Comparison of ENCODE assay signal across 8 cellular contexts in the genomic region with DNA sequence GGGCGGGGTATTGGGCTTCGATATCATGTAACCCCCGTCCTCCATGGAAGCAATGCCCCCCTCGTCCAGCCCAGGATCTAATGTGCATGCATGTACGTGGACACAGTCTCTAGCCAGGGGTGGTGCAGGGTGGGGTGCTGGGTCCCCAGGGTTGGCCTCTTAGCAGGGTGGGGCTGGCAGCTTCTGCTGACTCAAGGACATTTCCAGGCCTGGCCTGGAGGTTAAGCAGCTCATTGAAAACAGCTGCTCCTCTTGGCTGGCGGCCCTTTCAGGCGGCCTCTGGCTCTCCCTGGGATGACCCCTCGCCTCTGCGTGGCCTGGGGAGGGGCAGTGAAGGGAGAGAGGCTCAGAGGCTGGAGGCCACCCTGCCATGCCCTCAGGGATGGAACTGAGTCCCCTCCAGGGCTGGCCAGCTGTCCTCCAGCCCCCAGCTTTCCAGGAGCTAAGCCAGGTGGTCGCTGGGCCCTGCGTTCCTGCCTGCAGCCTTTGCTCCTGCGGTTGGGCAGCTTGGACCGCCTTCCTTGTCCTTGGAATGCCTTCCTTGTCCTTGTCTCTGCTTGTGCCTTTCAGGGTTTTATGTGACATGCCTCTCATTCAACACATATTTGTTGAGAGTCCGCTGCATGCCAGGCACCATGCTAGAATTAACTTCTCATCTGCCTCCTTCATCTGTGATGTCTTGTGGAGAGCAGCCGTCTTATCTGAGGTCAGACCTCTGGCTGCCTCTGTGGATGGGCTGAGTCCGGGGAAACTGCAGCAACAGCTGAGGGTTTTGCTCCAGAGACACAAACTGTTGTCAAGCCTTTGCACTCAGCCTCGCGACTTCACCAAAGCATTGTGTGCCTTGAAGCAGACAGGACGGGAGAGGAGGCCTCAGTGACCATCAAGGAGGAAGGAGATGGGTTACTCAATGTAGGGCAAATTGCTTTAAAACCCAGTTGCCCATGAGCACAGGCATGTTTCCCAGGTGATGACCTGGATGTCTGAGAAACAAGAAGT. TPM values are rescaled to one million over a fixed set of nuclear protein-coding genes. Genes with fewer than 3 reads are reported as not detected.
DNase-seq lines count a peak whose midpoint lies in the region; ATAC-seq and TF ChIP-seq lines count a peak whose summit lies in the region.
"Had no signal": no experiment of that assay in that cellular context is flagged by ENCODE, and none has a peak within 500 bp of the region (broad histone marks: within the 10 kb centered on the region; RNA-seq: fewer than 3 reads in every experiment).

No MANE protein-coding gene starts in this region.

- H3K27me3 ChIP-seq in GM23248 (replicated peaks; ENCODE audit: insufficient read depth): no peaks in the 10 kb centered on the region
- H3K27me3 ChIP-seq in SK-N-SH (ENCODE audit: insufficient read depth): no peaks in the 10 kb centered on the region
- no peaks in the 10 kb centered on the region for H3K27me3 ChIP-seq in skeletal muscle satellite cell (ENCODE audit: control insufficient read depth, insufficient read depth, low read length)

- H3K4me3 ChIP-seq in GM23248: peak overlapping the region; percentile 67; the same call in 1 of the 2 replicates
- H3K4me3 ChIP-seq in SK-N-SH (ENCODE audit: low read depth in 2 of 2, low read length in 1 of 2): 0 out of 4 replicates have a peak overlapping the region, but pooled peaks of 1 of the 2 experiments have one; percentile 60
- peak overlapping the region; percentile 53 for H3K4me3 ChIP-seq in skeletal muscle satellite cell (ENCODE audit: low read length)

- WGBS in GM23248 (ENCODE audit: low coverage in 1 of 2, low lambda C conversion rate in 2 of 2, missing lambda C conversion rate in 2 of 2), 2 experiments: 31 to 32% methylated on average over 15 to 19 of the region's 19 CpGs
- WGBS in SK-N-SH (ENCODE audit: low lambda C conversion rate): 62% methylated on average over 19 of the region's 19 CpGs

- H3K4me1 ChIP-seq in GM23248 (ENCODE audit: insufficient read depth): peaks cover 39% of the 10 kb centered on the region
- peaks cover 25 to 39% of the 10 kb centered on the region in 2 experiments for H3K4me1 ChIP-seq in SK-N-SH (ENCODE audit: control insufficient read depth in 1 of 2, insufficient read depth in 2 of 2, low read depth in 1 of 2, low read length in 1 of 2)
- peaks cover 54% of the 10 kb centered on the region for H3K4me1 ChIP-seq in skeletal muscle satellite cell (ENCODE audit: control insufficient read depth, insufficient read depth, low read length)

- CTCF ChIA-PET in SK-N-SH (lab: Yijun Ruan, JAX): interaction anchor here (0.9 to 5.6 kb wide), 2 partner anchors 18 to 88 kb away, joined by 3 to 27 read pairs; no protein-coding TSS in a partner anchor
- CTCF ChIA-PET in GM10248 (lab: Yijun Ruan, JAX): interaction anchor here (1.2 kb wide), 1 partner anchor 18 kb away, joined by 3 read pairs; no protein-coding TSS in a partner anchor

- H3K4me2 ChIP-seq in GM23248 (ENCODE audit: unreplicated experiment): peak overlapping the region; percentile 80
- H3K4me2 ChIP-seq in SK-N-SH: peak overlapping the region; percentile 96
- H3K4me2 ChIP-seq in skeletal muscle satellite cell (ENCODE audit: low read length): peak overlapping the region; percentile 86

- peak; percentile 85 for ATAC-seq in Right ventricle myocardium inferior
- ATAC-seq in GM21447 (IDR thresholded peaks at IDR 0.05; ENCODE audit: unreplicated experiment): no peak

- TF ChIP-seq CTCF in SK-N-SH (IDR thresholded peaks at IDR 0.05) (no peak), GM10248 (IDR thresholded peaks at IDR 0.05; ENCODE audit: control extremely low read depth, extremely low read depth, low read depth, missing control alignments) (no peak)

- H3K36me3 ChIP-seq in GM23248 (ENCODE audit: low read depth) (0 out of 2 replicates have a peak, but pooled peaks cover 2% of the 10 kb centered on the region), SK-N-SH (replicated peaks in 1 of 2; ENCODE audit: control insufficient read depth in 1 of 2, insufficient read depth in 2 of 2, low read length in 1 of 2) (peaks cover 12 to 43% of the 10 kb centered on the region in 2 experiments), skeletal muscle satellite cell (ENCODE audit: insufficient read depth, low read length) (peaks cover 28% of the 10 kb centered on the region)

- no peak for TF ChIP-seq RAD21 in SK-N-SH (IDR thresholded peaks at IDR 0.05; ENCODE audit: low read length)

- POLR2A ChIA-PET in SK-N-SH (lab: Yijun Ruan, JAX): interaction anchor here (1.0 to 2.1 kb wide), 2 partner anchors 25 to 26 kb away, joined by 4 to 5 read pairs; no protein-coding TSS in a partner anchor
- POLR2A ChIA-PET in GM10248 (lab: Yijun Ruan, JAX): no interaction called here

- DNase-seq in GM23248 (peak; percentile 85), SK-N-SH (peak; percentile 88), Right ventricle myocardium inferior (ENCODE audit: missing footprints) (peak; percentile 90), GM10248 (ENCODE audit: extremely low spot score) (no peak), KBM-7 (no peak)

- peak in 1 of 2 experiments; percentile 45; a peak in 2 of 4 replicates for TF ChIP-seq EP300 in SK-N-SH (IDR thresholded peaks at IDR 0.05; ENCODE audit: borderline replicate concordance in 1 of 2, low read depth in 1 of 2, low read length in 1 of 2)

- H3K9me3 ChIP-seq in GM23248 (ENCODE audit: low read depth) (no peaks in the 10 kb centered on the region), SK-N-SH (no peaks in the 10 kb centered on the region), skeletal muscle satellite cell (replicated peaks; ENCODE audit: low read length) (no peaks in the 10 kb centered on the region)

- H3K79me2 ChIP-seq in GM23248 (ENCODE audit: insufficient read depth): peaks cover 85% of the 10 kb centered on the region
- peaks cover 100% of the 10 kb centered on the region for H3K79me2 ChIP-seq in SK-N-SH (ENCODE audit: insufficient read depth)

- H3K27ac ChIP-seq in GM23248: peak overlapping the region; percentile 90
- peak overlapping the region; percentile 88 to 93 for H3K27ac ChIP-seq in SK-N-SH (ENCODE audit: low read depth in 2 of 2, low read length in 1 of 2)
- H3K27ac ChIP-seq: SK-N-MC had no signal

- H3K9ac ChIP-seq in GM23248: peak overlapping the region; percentile 86
- H3K9ac ChIP-seq in SK-N-SH: no peak overlapping the region; the same call in 1 of the 2 replicates
- H3K9ac ChIP-seq in skeletal muscle satellite cell (ENCODE audit: low read depth, low read length): peak overlapping the region; percentile 77

- intact Hi-C loops in Right ventricle myocardium inferior (cut with DNase I): no loop called here

- peaks cover 50% of the 10 kb centered on the region for H3F3A ChIP-seq in GM23248 (ENCODE audit: insufficient read depth)
- peaks cover 38% of the 10 kb centered on the region for H3F3A ChIP-seq in SK-N-SH (replicated peaks; ENCODE audit: insufficient read depth)

- H4K20me1 ChIP-seq in GM23248 (ENCODE audit: insufficient read depth) (no peaks in the 10 kb centered on the region), SK-N-SH (ENCODE audit: insufficient read depth) (peaks cover 23% of the 10 kb centered on the region)

- no peak overlapping the region for H2AFZ ChIP-seq in GM23248
- H2AFZ ChIP-seq in SK-N-SH (ENCODE audit: low read depth): no peak overlapping the region

- no peaks in the 10 kb centered on the region for H3K9me2 ChIP-seq in GM23248 (ENCODE audit: insufficient read depth)
- H3K9me2 ChIP-seq in SK-N-SH: no peaks in the 10 kb centered on the region

- in situ Hi-C loops in GM23248 (cut with MboI): no loop called here
- in situ Hi-C loops in KBM-7 (cut with MboI; ENCODE audit: low pct_unique_long_range_greater_than_20kb, low sequenced_read_pairs): no loop called here

TF ChIP-seq in SK-N-SH, 30 proteins besides CTCF, POLR2A, EP300 and RAD21 (continues in another document):
- TF ChIP-seq NFIC (IDR thresholded peaks at IDR 0.05; ENCODE audit: borderline replicate concordance): peak; percentile 94
- TF ChIP-seq GABPA (IDR thresholded peaks at IDR 0.05; ENCODE audit: low read depth): no peak
- TF ChIP-seq MXI1 (IDR thresholded peaks at IDR 0.05; ENCODE audit: low read depth, low read length): 0 out of 2 replicates have a peak, but pooled peaks have one; percentile 32
- no peak for TF ChIP-seq ZBTB33 (IDR thresholded peaks at IDR 0.05; ENCODE audit: borderline replicate concordance, low read depth)
- TF ChIP-seq FOXJ3 (CRISPR knock-in tag; IDR thresholded peaks at IDR 0.05): 0 out of 2 replicates have a peak, but pooled peaks have one; percentile 39
- TF ChIP-seq POLR2AphosphoS5 (IDR thresholded peaks at IDR 0.05; ENCODE audit: low read depth, low read length): peak; percentile 60; the same call in 1 of the 2 replicates

RNA-seq across cellular contexts. Expression of gene MRC2, which starts 26.7 kb away (rescaled TPM):
- total RNA-seq in GM23248 (2014; rRNA removed; shearing (Covaris generic)): 675 and 756 TPM in 2 replicates
- 221 and 222 TPM in 2 replicates for polyA plus RNA-seq in GM23248 (2016; fragmentation: Nextera tagmentation; extraction: Ambion mirVana)
- 112 and 213 TPM in 2 replicates for polyA plus RNA-seq in SK-N-SH (2012; rRNA removed)
- polyA plus RNA-seq in SK-N-SH (2012; cell fraction: cytosol; rRNA removed): 61.2 and 111 TPM in 2 replicates
- 352 and 390 TPM in 2 replicates for polyA plus RNA-seq in SK-N-SH (2012; cell fraction: nucleus; rRNA removed)
- total RNA-seq in Right ventricle myocardium inferior: 33.8 TPM
- 163 and 172 TPM in 2 replicates for total RNA-seq in skeletal muscle satellite cell (2012; rRNA removed)

Comparison
In these comparisons a context has a peak if more than half of its experiments do, and no peak if none do; other contexts are left out.
1. DNase-seq: peak in GM23248 (single experiment), SK-N-SH (single experiment) and Right ventricle myocardium inferior (single experiment); none in GM10248 (single experiment) and KBM-7 (single experiment).
2. RNA of gene MRC2, which starts 26.7 kb away (total RNA-seq): 675 to 756 TPM in GM23248; 33.8 TPM in Right ventricle myocardium inferior (single experiment); every median in the first group is over 10 times any median in the second.
3. Peak in every context shown above with its lines, with median percentiles within 50 percentile points of each other: H3K4me2 ChIP-seq.